ENCODE assay signal across 10 cellular contexts in the genomic region with DNA sequence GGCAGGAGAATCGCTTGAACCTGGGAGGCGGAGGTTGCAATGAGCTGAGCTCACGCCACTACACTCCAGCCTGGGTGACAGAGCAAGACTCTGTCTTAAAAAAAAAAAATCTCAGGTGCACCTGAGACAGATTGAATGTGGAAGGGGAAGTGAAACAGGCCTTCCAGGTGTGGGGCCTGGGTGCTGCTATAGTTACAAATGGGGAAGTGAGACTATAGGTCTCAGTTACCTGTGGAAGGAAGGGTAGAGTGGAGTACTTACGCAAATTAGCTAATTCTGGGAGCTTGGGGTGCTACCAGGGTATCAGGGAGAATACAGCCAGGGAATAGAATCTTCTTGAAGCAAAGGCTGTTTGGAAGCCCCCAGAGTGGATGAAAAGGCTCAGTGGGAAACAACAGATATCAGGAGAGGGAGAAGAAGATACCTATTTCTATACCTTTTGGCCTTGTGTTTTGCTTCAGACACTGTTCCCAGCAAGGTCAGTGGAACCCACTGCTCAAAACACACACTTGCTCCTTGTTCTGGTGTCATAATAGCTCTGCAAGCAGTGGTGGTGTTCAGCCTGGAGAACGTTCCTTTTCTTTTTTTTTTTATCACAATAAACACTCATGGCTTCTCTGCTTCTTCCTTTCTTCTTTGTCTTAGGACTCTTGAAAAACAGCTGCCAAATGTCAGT. TPM values are rescaled to one million over a fixed set of nuclear protein-coding genes. Genes with fewer than 3 reads are reported as not detected.
DNase-seq lines count a peak whose midpoint lies in the region; ATAC-seq and TF ChIP-seq lines count a peak whose summit lies in the region.
"Had no signal": no experiment of that assay in that cellular context is flagged by ENCODE, and none has a peak within 500 bp of the region (broad histone marks: within the 10 kb centered on the region; RNA-seq: fewer than 3 reads in every experiment).

No MANE protein-coding gene starts in this region.

- H3K27ac ChIP-seq in Peyer's patch, result peak overlapping the region in 1 of 4 donors; percentile 50
- H3K27ac ChIP-seq: tibial nerve had no signal

- no peak overlapping the region for H3K4me3 ChIP-seq in Peyer's patch
- H3K4me3 ChIP-seq: tibial nerve had no signal

- no peaks in the 10 kb centered on the region for H3K9me3 ChIP-seq in Peyer's patch
- H3K9me3 ChIP-seq: tibial nerve had no signal

- DNase-seq in GM20000 (ENCODE audit: low spot score), result peak; percentile 82
- DNase-seq in Peyer's patch, result peak in 2 of 3 donors; percentile 70 to 80
- no peak for DNase-seq in SHP77 (lab: John Stamatoyannopoulos, UW)
- no peak for DNase-seq in DMS153 (lab: John Stamatoyannopoulos, UW)
- no peak for DNase-seq in COR-L47 (lab: John Stamatoyannopoulos, UW)
- DNase-seq: stimulated activated CD4-positive, alpha-beta T cell treated with anti-CD3 and anti-CD28 coated beads, Interleukin-4, amount 100 ng/mL, for 4 hours had no signal

- ATAC-seq in GM18508 (IDR thresholded peaks at IDR 0.05; ENCODE audit: insufficient read depth, unreplicated experiment) (peak; percentile 84), HG03039 (IDR thresholded peaks at IDR 0.05; ENCODE audit: unreplicated experiment) (peak; percentile 85), HG03097 (IDR thresholded peaks at IDR 0.05; ENCODE audit: low FRiP score, unreplicated experiment) (no peak)

- H3K4me1 ChIP-seq in Peyer's patch, result peaks cover 0 to 5% (median under 1%) of the 10 kb centered on the region in 4 donors

- H3K36me3 ChIP-seq in Peyer's patch, result no peaks in the 10 kb centered on the region
- H3K36me3 ChIP-seq: tibial nerve had no signal

- TF ChIP-seq CTCF in GM20000 (IDR thresholded peaks at IDR 0.05; ENCODE audit: extremely low read depth, missing control alignments), result no peak
- no peak for TF ChIP-seq CTCF in Peyer's patch (IDR thresholded peaks at IDR 0.05)

- no peak for TF ChIP-seq POLR2A in Peyer's patch (IDR thresholded peaks at IDR 0.05)

- no peaks in the 10 kb centered on the region for H3K27me3 ChIP-seq in Peyer's patch
- H3K27me3 ChIP-seq: tibial nerve had no signal

RNA-seq across cellular contexts. Expression of a gene that starts 7.0 kb away (rescaled TPM):
- total RNA-seq in Peyer's patch, result 10 to 100 TPM in 1 of 4 donors, 1 to 10 TPM in 3; 2.1 to 19.0 (median 3.9) TPM

Comparison
In these comparisons a context has a peak if more than half of its experiments do, and no peak if none do; other contexts are left out.
1. DNase-seq: peak in GM20000 (single experiment) and Peyer's patch (2 of 3); none in SHP77 (0 of 2), DMS153 (single experiment) and COR-L47 (single experiment).